Comparison of ENCODE assay signal across 8 cellular contexts in the genomic region with DNA sequence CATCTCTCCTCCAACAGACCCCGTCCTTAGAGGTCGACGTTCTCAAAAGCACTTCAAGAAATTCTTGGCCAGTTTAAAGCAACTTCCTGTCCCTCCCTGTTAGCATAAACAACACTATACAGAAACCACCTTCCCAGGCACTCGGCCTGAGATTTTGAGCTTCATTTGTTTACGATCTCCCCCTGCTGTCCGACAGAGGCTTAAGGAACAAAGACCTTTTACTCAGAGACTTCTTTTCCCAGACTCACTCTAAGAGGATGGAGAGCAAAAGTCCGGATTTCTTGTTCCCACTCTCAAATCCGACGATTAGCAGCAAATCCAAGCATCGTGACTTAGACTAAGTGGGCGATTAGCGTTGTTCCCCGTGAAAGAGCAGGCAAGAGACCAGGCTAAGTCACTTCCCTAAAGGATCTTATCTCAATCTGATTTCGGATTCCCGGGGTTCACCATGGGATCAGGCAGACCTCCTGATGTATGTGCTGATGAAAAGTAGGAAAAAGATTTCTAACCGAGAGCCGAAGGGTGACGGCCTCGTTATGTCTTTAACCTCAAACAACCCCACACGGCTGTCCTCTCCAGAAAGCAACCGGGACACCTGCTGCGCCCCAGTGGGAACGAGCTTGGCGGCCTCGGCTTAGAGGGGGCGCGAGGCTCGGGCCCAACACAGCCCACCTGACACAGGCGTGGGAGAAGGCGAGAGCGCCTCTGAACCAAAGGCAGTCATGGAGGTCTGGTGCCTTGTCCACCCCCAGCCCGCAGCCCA. TPM values are rescaled to one million over a fixed set of nuclear protein-coding genes. Genes with fewer than 3 reads are reported as not detected.
DNase-seq lines count a peak whose midpoint lies in the region; ATAC-seq and TF ChIP-seq lines count a peak whose summit lies in the region.

No MANE protein-coding gene starts in this region.

- H3K36me3 Mint-ChIP-seq in activated B cell treated with CpG ODN at 0.5 μM for 24 hours (ENCODE audit: low read depth), result peaks cover 49% of the 10 kb centered on the region

- peak; percentile 89 for DNase-seq in COLO829 (ENCODE audit: low spot score)
- DNase-seq in NCI-H1694 (lab: John Stamatoyannopoulos, UW), result peak; percentile 37
- DNase-seq in activated B cell treated with CpG ODN at 0.5 μM for 24 hours, result peak; percentile 33
- peak; percentile 93 for DNase-seq in dedifferentiated amniotic fluid mesenchymal stem cell (ENCODE audit: extremely low spot score)
- DNase-seq in left kidney (ENCODE audit: low read depth, low spot score), result peak; percentile 95
- DNase-seq in stimulated activated CD8-positive, alpha-beta memory T cell treated with anti-CD3 and anti-CD28 coated beads, Interleukin-15, amount 100 ng/mL, for 4 hours (ENCODE audit: low read depth in 2 of 2), result peak; percentile 17 to 44

- ATAC-seq in GM21447 (IDR thresholded peaks at IDR 0.05; ENCODE audit: unreplicated experiment) (peak; percentile 6), activated B cell treated with CpG ODN at 0.5 μM for 24 hours (ENCODE audit: low read depth) (peak; percentile 14), HG03521 (IDR thresholded peaks at IDR 0.05; ENCODE audit: unreplicated experiment) (no peak)

- no peak for TF ChIP-seq CTCF in activated B cell treated with CpG ODN at 0.5 μM for 24 hours (IDR thresholded peaks at IDR 0.05)

- H3K4me1 Mint-ChIP-seq in activated B cell treated with CpG ODN at 0.5 μM for 24 hours, result peaks cover 19% of the 10 kb centered on the region

- H3K27me3 Mint-ChIP-seq in activated B cell treated with CpG ODN at 0.5 μM for 24 hours, result no peaks in the 10 kb centered on the region

- H3K27ac Mint-ChIP-seq in activated B cell treated with CpG ODN at 0.5 μM for 24 hours, result peak overlapping the region; percentile 86

- POLR2A ChIA-PET in activated B cell treated with CpG ODN at 0.5 μM for 24 hours (lab: Charles Lee), result interaction anchor here (0.6 to 3.0 kb wide), 36 partner anchors 23 to 820 kb away, joined by 3 to 57 read pairs (median 5); a partner anchor contains a TSS

- CTCF ChIA-PET in activated B cell treated with CpG ODN at 0.5 μM for 24 hours (lab: Charles Lee), result interaction anchor here (0.7 to 5.3 kb wide), 28 partner anchors 14 to 393 kb away, joined by 3 to 133 read pairs (median 4); a partner anchor contains a TSS

- intact Hi-C loops in activated B cell treated with CpG ODN at 0.5 μM for 24 hours (cut with micrococcal nuclease), result loop anchor here (1.0 kb wide), 9 partner anchors 28 to 257 kb away; a partner anchor contains a TSS

- H3K4me3 Mint-ChIP-seq in activated B cell treated with CpG ODN at 0.5 μM for 24 hours, result peak overlapping the region; percentile 89

- H3K9me3 Mint-ChIP-seq in activated B cell treated with CpG ODN at 0.5 μM for 24 hours, result no peaks in the 10 kb centered on the region

RNA-seq across cellular contexts. Expression of a gene that starts 0.6 kb away (rescaled TPM):
- total RNA-seq in activated B cell treated with CpG ODN at 0.5 μM for 24 hours, result 46.0 and 50.0 TPM in 2 replicates

RNA-seq across cellular contexts. Expression of a gene that starts 23.3 kb away (rescaled TPM):
- total RNA-seq in activated B cell treated with CpG ODN at 0.5 μM for 24 hours, result 189 and 190 TPM in 2 replicates

RNA-seq across cellular contexts. Expression of a gene that starts 46.8 kb away (rescaled TPM):
- total RNA-seq in activated B cell treated with CpG ODN at 0.5 μM for 24 hours, result 97.0 and 113 TPM in 2 replicates

RNA-seq across cellular contexts. Expression of a gene that starts 59.8 kb away (rescaled TPM):
- 22.5 and 29.1 TPM in 2 replicates for total RNA-seq in activated B cell treated with CpG ODN at 0.5 μM for 24 hours

Comparison
In these comparisons a context has a peak if more than half of its experiments do, and no peak if none do; other contexts are left out.
1. DNase-seq: peak in every context shown above with its lines; median percentile 95 in left kidney; 93 in dedifferentiated amniotic fluid mesenchymal stem cell; 89 in COLO829; 37 in NCI-H1694; 33 in activated B cell treated with CpG ODN at 0.5 μM for 24 hours; 30 in stimulated activated CD8-positive, alpha-beta memory T cell treated with anti-CD3 and anti-CD28 coated beads, Interleukin-15, amount 100 ng/mL, for 4 hours.